10 cellular contexts compared by ENCODE assay signal in genomic region chr2:162202203-162202602, GRCh38. TPM values are rescaled to one million over a fixed set of nuclear protein-coding genes. Genes with fewer than 3 reads are reported as not detected.
"Had no signal": no experiment of that assay in that cellular context is flagged by ENCODE, and none has a peak within 500 bp of the region (broad histone marks: within the 10 kb centered on the region; RNA-seq: fewer than 3 reads in every experiment).

No MANE protein-coding gene starts in this region.

- DNase-seq: GM23248, GOT3, H7, HFFc6, IMR-90 had no signal

- FAIRE-seq: HTR-8/SVneo had no signal

- H3K27ac Mint-ChIP-seq: HFFc6 had no signal

- H3K4me3 Mint-ChIP-seq: HFFc6 had no signal

- H3K4me3 ChIP-seq: GM23248, HAP-1 had no signal

- H3K9me3 Mint-ChIP-seq: HFFc6 had no signal

- ATAC-seq: HCT116 had no signal

RNA-seq across cellular contexts. Expression of gene FAP, which starts 41.0 kb away (rescaled TPM):
- total RNA-seq: H7, HT-29 had no signal

RNA-seq across cellular contexts. Expression of gene GCG, which starts 50.2 kb away (rescaled TPM):
- total RNA-seq: GM23248, H4, H7, HFFc6, HT-29, IMR-90 had no signal
